In the genomic region with DNA sequence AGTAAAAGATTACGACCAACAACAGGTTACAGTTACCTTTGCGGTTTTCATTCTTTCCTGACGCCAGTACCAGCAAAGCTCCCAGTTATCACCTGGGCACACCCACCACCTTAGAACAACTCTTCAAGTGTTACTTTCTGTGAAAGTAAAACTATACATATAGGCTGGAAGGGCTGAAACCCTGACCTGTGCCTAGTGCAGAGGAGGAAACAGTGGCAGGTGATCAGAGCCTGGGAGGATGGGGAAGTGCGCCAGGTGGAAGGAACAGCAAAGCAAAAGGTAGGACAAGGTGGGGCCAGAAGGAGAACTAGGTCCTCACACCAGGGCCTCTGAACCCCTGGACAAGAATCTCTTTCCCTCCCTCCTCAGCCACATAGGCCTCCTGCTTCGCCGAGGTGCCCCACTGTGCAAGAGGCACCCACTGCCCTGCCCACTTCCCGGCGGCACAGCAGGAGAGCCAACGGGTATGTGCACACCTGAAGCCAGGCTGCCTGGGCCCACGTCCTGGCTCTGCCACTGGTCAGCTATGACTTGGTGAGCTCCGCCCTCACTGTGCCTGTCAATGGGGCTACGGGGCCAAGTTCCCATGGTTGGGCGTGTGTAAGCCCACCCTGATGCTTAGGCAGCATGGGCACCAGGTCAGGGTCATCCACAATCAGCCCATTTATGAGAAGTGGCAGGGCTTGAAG, we compare ENCODE assay signal across 1 cellular context.
TF ChIP-seq lines count a peak whose summit lies in the region.

No MANE protein-coding gene starts in this region.

TF ChIP-seq in H1, 55 proteins besides CTCF, POLR2A, EP300 and RAD21:
- TF ChIP-seq YY1 (IDR thresholded peaks at IDR 0.05; ENCODE audit: low read depth, low read length) (no peak), KDM5A (IDR thresholded peaks at IDR 0.05; ENCODE audit: low read length) (no peak)
